8 cellular contexts compared by ENCODE assay signal in genomic region chr19:46659151-46660007, GRCh38. TPM values are rescaled to one million over a fixed set of nuclear protein-coding genes. Genes with fewer than 3 reads are reported as not detected.
A peak's percentile ranks its signal among the peaks of the same experiment; 100 is the strongest.
DNase-seq lines count a peak whose midpoint lies in the region; ATAC-seq and TF ChIP-seq lines count a peak whose summit lies in the region.

No MANE protein-coding gene starts in this region.

- no peak for TF ChIP-seq POLR2A in Peyer's patch (IDR thresholded peaks at IDR 0.05)
- TF ChIP-seq POLR2A in esophagus muscularis mucosa (IDR thresholded peaks at IDR 0.05; ENCODE audit: low read depth), result no peak

- H3K36me3 Mint-ChIP-seq in GM23338 (ENCODE audit: low read depth), result no peaks in the 10 kb centered on the region; the same call in 2 of the 3 replicates
- no peaks in the 10 kb centered on the region for H3K36me3 Mint-ChIP-seq in osteocyte (ENCODE audit: unreplicated experiment)

- peak overlapping the region; percentile 96 for H3K4me2 ChIP-seq in GM23338

- no peaks in the 10 kb centered on the region for H4K20me1 ChIP-seq in GM23338 (replicated peaks; ENCODE audit: insufficient read depth)

- peaks cover 27% of the 10 kb centered on the region for H3K4me1 ChIP-seq in GM23338 (ENCODE audit: insufficient read depth)
- peaks cover 0 to 26% (median 14%) of the 10 kb centered on the region in 4 donors for H3K4me1 ChIP-seq in Peyer's patch
- peaks cover 20 to 71% (median 60%) of the 10 kb centered on the region in 4 donors for H3K4me1 ChIP-seq in esophagus muscularis mucosa

- peak; percentile 78 for DNase-seq in GM23338 (ENCODE audit: low spot score)
- no peak for DNase-seq in Peyer's patch
- DNase-seq in esophagus muscularis mucosa (ENCODE audit: extremely low spot score), result no peak
- DNase-seq in osteocyte (ENCODE audit: extremely low spot score, unreplicated experiment), result no peak
- DNase-seq in HK-2 (ENCODE audit: unreplicated experiment), result no peak
- DNase-seq in GM20000 (ENCODE audit: low spot score), result no peak
- DNase-seq in T-helper 9 cell, result no peak
- DNase-seq in DMS153 treated with DMSO at 0.1 percent for 48 hours (lab: John Stamatoyannopoulos, UW; ENCODE audit: unreplicated experiment), result no peak

- H3K79me2 ChIP-seq in GM23338 (replicated peaks; ENCODE audit: insufficient read depth), result no peaks in the 10 kb centered on the region

- H3K9me3 ChIP-seq in Peyer's patch, result no peaks in the 10 kb centered on the region
- no peaks in the 10 kb centered on the region for H3K9me3 ChIP-seq in esophagus muscularis mucosa

- H3K4me1 Mint-ChIP-seq in GM23338 (peaks cover 28% of the 10 kb centered on the region), osteocyte (ENCODE audit: unreplicated experiment) (peaks cover 19% of the 10 kb centered on the region)

- H3K36me3 ChIP-seq in GM23338 (ENCODE audit: insufficient read depth), result no peaks in the 10 kb centered on the region
- H3K36me3 ChIP-seq in Peyer's patch, result no peaks in the 10 kb centered on the region
- no peaks in the 10 kb centered on the region for H3K36me3 ChIP-seq in esophagus muscularis mucosa

- H3K9me3 Mint-ChIP-seq in GM23338 (no peaks in the 10 kb centered on the region; the same call in 1 of the 3 replicates), osteocyte (ENCODE audit: unreplicated experiment) (no peaks in the 10 kb centered on the region)

- H3K27me3 Mint-ChIP-seq in GM23338 (ENCODE audit: insufficient read depth, low read depth, poor library complexity), result peaks cover 30% of the 10 kb centered on the region
- H3K27me3 Mint-ChIP-seq in osteocyte (ENCODE audit: unreplicated experiment), result no peaks in the 10 kb centered on the region

- TF ChIP-seq EP300 in esophagus muscularis mucosa (IDR thresholded peaks at IDR 0.05), result no peak

- H2AFZ ChIP-seq in GM23338, result peak overlapping the region; percentile 90

- no peaks in the 10 kb centered on the region for H3K9me2 ChIP-seq in GM23338 (ENCODE audit: insufficient read depth)

- intact Hi-C loops in esophagus muscularis mucosa (cut with DNase I), result loop anchor here (10.0 kb wide), 1 partner anchor 125 kb away; no protein-coding TSS in a partner anchor

- H3K27me3 ChIP-seq in GM23338 (ENCODE audit: insufficient read depth) (peaks cover 30% of the 10 kb centered on the region), Peyer's patch (peaks cover 3 to 19% of the 10 kb centered on the region in 2 donors), esophagus muscularis mucosa (peaks cover 0 to 9% (median 0%) of the 10 kb centered on the region in 4 donors)

- 7% methylated on average over 18 of the region's 28 CpGs for WGBS in esophagus muscularis mucosa

- peak overlapping the region; percentile 82 for H3K4me3 ChIP-seq in GM23338
- H3K4me3 ChIP-seq in Peyer's patch, result peak overlapping the region in 3 of 4 donors; percentile 58 to 59 (median 58)
- peak overlapping the region; percentile 74 to 94 (median 80) for H3K4me3 ChIP-seq in esophagus muscularis mucosa

- H3K4me3 Mint-ChIP-seq in GM23338 (peak overlapping the region; percentile 76), osteocyte (ENCODE audit: unreplicated experiment) (peak overlapping the region; percentile 76)

- H3F3A ChIP-seq in GM23338 (replicated peaks; ENCODE audit: low read depth), result peaks cover 11% of the 10 kb centered on the region

- no peak overlapping the region for H3K27ac ChIP-seq in GM23338 (ENCODE audit: low read depth)
- peak overlapping the region in 3 of 4 donors; percentile 59 to 74 (median 68) for H3K27ac ChIP-seq in Peyer's patch
- H3K27ac ChIP-seq in esophagus muscularis mucosa (replicated peaks in 1 of 4), result peak overlapping the region; percentile 93 to 97 (median 94)

- ATAC-seq in GM23338, result peak; percentile 19

- H3K27ac Mint-ChIP-seq in GM23338, result no peak overlapping the region
- H3K27ac Mint-ChIP-seq in osteocyte (ENCODE audit: unreplicated experiment), result peak overlapping the region; percentile 32

- TF ChIP-seq CTCF in GM23338 (conservative IDR thresholded peaks at IDR 0.05; ENCODE audit: low read depth in 2 of 2), result no peak
- no peak for TF ChIP-seq CTCF in Peyer's patch (IDR thresholded peaks at IDR 0.05)
- no peak for TF ChIP-seq CTCF in esophagus muscularis mucosa (IDR thresholded peaks at IDR 0.05)
- TF ChIP-seq CTCF in osteocyte (IDR thresholded peaks at IDR 0.05), result no peak
- no peak for TF ChIP-seq CTCF in GM20000 (IDR thresholded peaks at IDR 0.05; ENCODE audit: extremely low read depth, missing control alignments)

TF ChIP-seq in GM23338, 12 proteins besides CTCF, POLR2A, EP300 and RAD21:
- no peak for TF ChIP-seq EZH2 (IDR thresholded peaks at IDR 0.05; ENCODE audit: low read depth, unreplicated experiment)
- TF ChIP-seq JUNB (IDR thresholded peaks at IDR 0.05; ENCODE audit: unreplicated experiment), result no peak
- TF ChIP-seq EZH2phosphoT487 (IDR thresholded peaks at IDR 0.05; ENCODE audit: unreplicated experiment), result no peak
- no peak for TF ChIP-seq ETS1 (IDR thresholded peaks at IDR 0.05)
- TF ChIP-seq REST (IDR thresholded peaks at IDR 0.05; ENCODE audit: unreplicated experiment), result no peak

RNA-seq across cellular contexts. Expression of gene DACT3, which starts 1.6 kb away (rescaled TPM):
- total RNA-seq in GM23338 (2014; rRNA removed; shearing (Covaris generic)), result 1.2 and 2.6 TPM in 2 replicates
- 0.75 and 0.78 TPM in 2 replicates for polyA plus RNA-seq in GM23338 (2016; fragmentation: Nextera tagmentation; extraction: Ambion mirVana)
- total RNA-seq in Peyer's patch, result 1 to 10 TPM in 2 of 4 donors, under 1 TPM in 2; 0.53 to 2.3 (median 1.4) TPM
- total RNA-seq in esophagus muscularis mucosa, result 100 to 1,000 TPM in 1 of 4 donors, 10 to 100 TPM in 3; 46.7 to 119 (median 65.1) TPM
- total RNA-seq in osteocyte, result 11.2 and 11.5 TPM in 2 replicates

RNA-seq across cellular contexts. Expression of gene GNG8, which starts 23.4 kb away (rescaled TPM):
- not detected in 2 replicates for total RNA-seq in GM23338 (2014; rRNA removed; shearing (Covaris generic))
- polyA plus RNA-seq in GM23338 (2016; fragmentation: Nextera tagmentation; extraction: Ambion mirVana), result 5.7 and 5.9 TPM in 2 replicates
- not detected for total RNA-seq in Peyer's patch
- not detected for total RNA-seq in esophagus muscularis mucosa
- total RNA-seq in osteocyte, result not detected in 2 replicates

RNA-seq across cellular contexts. Expression of gene PTGIR, which starts 34.5 kb away (rescaled TPM):
- not detected in 2 replicates for total RNA-seq in GM23338 (2014; rRNA removed; shearing (Covaris generic))
- not detected in 2 replicates for polyA plus RNA-seq in GM23338 (2016; fragmentation: Nextera tagmentation; extraction: Ambion mirVana)
- 1 to 10 TPM in 2 of 4 donors, not detected in 2; 3.4 to 5.8 TPM for total RNA-seq in Peyer's patch
- total RNA-seq in esophagus muscularis mucosa, result 1 to 10 TPM; 5.9 to 9.1 (median 7.1) TPM
- 0.31 and 0.38 TPM in 2 replicates for total RNA-seq in osteocyte

RNA-seq across cellular contexts. Expression of gene PRKD2, which starts 57.5 kb away (rescaled TPM):
- total RNA-seq in GM23338 (2014; rRNA removed; shearing (Covaris generic)), result 66.6 and 68.0 TPM in 2 replicates
- polyA plus RNA-seq in GM23338 (2016; fragmentation: Nextera tagmentation; extraction: Ambion mirVana), result 53.8 and 53.9 TPM in 2 replicates
- 10 to 100 TPM; 57.0 to 88.8 (median 64.0) TPM for total RNA-seq in Peyer's patch
- 10 to 100 TPM; 12.8 to 33.3 (median 22.4) TPM for total RNA-seq in esophagus muscularis mucosa
- total RNA-seq in osteocyte, result 41.9 and 43.9 TPM in 2 replicates

RNA-seq across cellular contexts. Expression of gene CALM3, which starts 58.2 kb away (rescaled TPM):
- 193 and 215 TPM in 2 replicates for total RNA-seq in GM23338 (2014; rRNA removed; shearing (Covaris generic))
- 143 and 148 TPM in 2 replicates for polyA plus RNA-seq in GM23338 (2016; fragmentation: Nextera tagmentation; extraction: Ambion mirVana)
- total RNA-seq in Peyer's patch (100 to 1,000 TPM; 134 to 282 (median 237) TPM), esophagus muscularis mucosa (100 to 1,000 TPM; 114 to 155 (median 129) TPM), osteocyte (167 and 168 TPM in 2 replicates)
